20 cellular contexts compared by ENCODE assay signal in the genomic region with DNA sequence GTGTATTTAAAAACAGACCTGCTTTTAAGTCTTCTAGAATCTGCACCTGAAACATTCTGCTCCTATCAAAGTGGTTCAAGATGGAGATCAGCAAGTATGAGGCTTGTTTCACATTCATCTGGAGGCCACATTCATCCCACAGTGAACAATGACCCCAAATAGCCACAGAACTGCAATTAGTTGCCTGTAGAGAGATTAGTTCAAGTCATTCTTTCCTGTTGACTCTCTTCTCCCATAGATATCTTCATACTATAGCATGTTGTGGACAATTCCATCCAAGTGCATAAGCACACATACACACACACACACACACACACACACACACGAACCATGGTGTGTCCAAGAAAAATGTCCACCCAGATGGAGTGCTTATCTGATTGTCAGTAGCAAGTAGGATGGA.
"Had no signal": no experiment of that assay in that cellular context is flagged by ENCODE, and none has a peak within 500 bp of the region (broad histone marks: within the 10 kb centered on the region; RNA-seq: fewer than 3 reads in every experiment).

No MANE protein-coding gene starts in this region.

- H3K27me3 Mint-ChIP-seq: stimulated activated naive CD8-positive, alpha-beta T cell treated with anti-CD3 and anti-CD28 coated beads, Interleukin-15, Interleukin-2, amounts not matched to agents 100 ng/mL and 50 ng/mL, for 24 hours had no signal

- ATAC-seq: left cardiac atrium; lower lobe of right lung; natural killer cell treated with Interleukin-12 subunit alpha and Interleukin-12 subunit beta and Interleukin-15 and Interleukin-18, amount 100 ng/mL, for 72 hours; right cardiac atrium; stimulated activated effector memory CD8-positive, alpha-beta T cell treated with anti-CD3 and anti-CD28 coated beads, Interleukin-12 subunit alpha, Interleukin-12 subunit beta, amount 100 ng/mL, for 72 hours had no signal

- H2AFZ ChIP-seq: neural progenitor cell had no signal

- H3K4me1 Mint-ChIP-seq: immature natural killer cell; neural progenitor cell; stimulated activated effector memory CD8-positive, alpha-beta T cell treated with anti-CD3 and anti-CD28 coated beads, Interleukin-12 subunit alpha, Interleukin-12 subunit beta, amount 100 ng/mL, for 72 hours had no signal

- H3K27me3 ChIP-seq: neural progenitor cell, ovary, tibial artery, upper lobe of left lung, vagina had no signal

- H3K9ac ChIP-seq: neural progenitor cell had no signal

- H3K4me1 ChIP-seq: left ventricle myocardium inferior, lower lobe of right lung had no signal

- H3K9me3 ChIP-seq: lower lobe of right lung, ovary, vagina had no signal

- H3K4me3 Mint-ChIP-seq: immature natural killer cell; memory B cell; natural killer cell treated with Interleukin-12 subunit alpha and Interleukin-12 subunit beta and Interleukin-15 and Interleukin-18, amount 100 ng/mL, for 72 hours; neural progenitor cell; stimulated activated effector memory CD8-positive, alpha-beta T cell treated with anti-CD3 and anti-CD28 coated beads, Interleukin-12 subunit alpha, Interleukin-12 subunit beta, amount 100 ng/mL, for 72 hours; stimulated activated naive CD8-positive, alpha-beta T cell treated with anti-CD3 and anti-CD28 coated beads, Interleukin-15, Interleukin-2, amounts not matched to agents 100 ng/mL and 50 ng/mL, for 24 hours had no signal

- H3K36me3 ChIP-seq: left ventricle myocardium inferior, lower lobe of right lung, neural progenitor cell, ovary, tibial artery, upper lobe of left lung, vagina had no signal

- DNase-seq: effector memory CD4-positive, alpha-beta T cell; immature natural killer cell; kidney; left cardiac atrium; left ventricle myocardium inferior; lower lobe of right lung; midbrain; nucleus accumbens; ovary; right cardiac atrium; stimulated activated CD4-positive, alpha-beta T cell treated with anti-CD3 and anti-CD28 coated beads, Interleukin-4, amount 100 ng/mL, for 1 hour; stimulated activated CD8-positive, alpha-beta memory T cell treated with anti-CD3 and anti-CD28 coated beads, Interleukin-4, amount 100 ng/mL, for 48 hours; tibial artery; upper lobe of left lung had no signal

- H3K4me3 ChIP-seq: left ventricle myocardium inferior, lower lobe of right lung, neural progenitor cell, ovary, tibial artery, upper lobe of left lung, vagina had no signal

- H3K27ac ChIP-seq: left ventricle myocardium inferior, lower lobe of right lung, neural progenitor cell, ovary, tibial artery, upper lobe of left lung, vagina had no signal

- H3K36me3 Mint-ChIP-seq: immature natural killer cell; natural killer cell treated with Interleukin-12 subunit alpha and Interleukin-12 subunit beta and Interleukin-15 and Interleukin-18, amount 100 ng/mL, for 72 hours; neural progenitor cell; stimulated activated effector memory CD8-positive, alpha-beta T cell treated with anti-CD3 and anti-CD28 coated beads, Interleukin-12 subunit alpha, Interleukin-12 subunit beta, amount 100 ng/mL, for 72 hours had no signal

- H3K4me2 ChIP-seq: neural progenitor cell had no signal

- H3K9me3 Mint-ChIP-seq: immature natural killer cell; natural killer cell treated with Interleukin-12 subunit alpha and Interleukin-12 subunit beta and Interleukin-15 and Interleukin-18, amount 100 ng/mL, for 72 hours; stimulated activated effector memory CD8-positive, alpha-beta T cell treated with anti-CD3 and anti-CD28 coated beads, Interleukin-12 subunit alpha, Interleukin-12 subunit beta, amount 100 ng/mL, for 72 hours; stimulated activated naive CD8-positive, alpha-beta T cell treated with anti-CD3 and anti-CD28 coated beads, Interleukin-15, Interleukin-2, amounts not matched to agents 100 ng/mL and 50 ng/mL, for 24 hours had no signal
